Comparison of ENCODE assay signal across 9 cellular contexts in the genomic region with DNA sequence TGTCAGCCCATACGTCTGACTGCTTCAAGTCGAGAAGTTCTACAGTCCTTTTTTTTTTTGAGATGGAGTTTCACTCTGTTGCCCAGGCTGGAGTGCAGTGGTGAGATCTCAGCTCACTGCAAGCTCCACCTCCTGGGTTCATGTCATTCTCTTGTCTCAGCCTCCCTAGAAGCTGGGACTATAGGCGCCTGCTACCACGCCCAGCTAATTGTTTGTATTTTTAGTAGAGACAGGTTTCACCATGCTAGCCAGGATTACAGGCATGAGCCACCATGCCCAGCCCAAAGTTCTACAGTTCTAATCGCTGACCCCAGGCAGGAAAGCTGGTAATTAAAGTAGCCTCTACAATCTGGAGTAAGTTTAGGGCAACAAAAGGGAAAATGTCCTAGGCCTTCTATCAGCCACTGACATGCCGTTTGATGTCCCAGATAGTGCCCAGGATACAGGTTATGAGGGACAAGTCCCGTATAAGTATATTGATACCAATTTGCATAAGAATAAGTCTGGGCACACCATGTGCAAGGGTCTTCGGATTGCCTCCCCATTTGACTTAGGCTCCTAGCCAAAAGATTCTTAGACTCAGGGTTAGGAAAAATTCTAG.
DNase-seq lines count a peak whose midpoint lies in the region; ATAC-seq and TF ChIP-seq lines count a peak whose summit lies in the region.
"Had no signal": no experiment of that assay in that cellular context is flagged by ENCODE, and none has a peak within 500 bp of the region (broad histone marks: within the 10 kb centered on the region; RNA-seq: fewer than 3 reads in every experiment).

No MANE protein-coding gene starts in this region.

- no peak overlapping the region for H3K4me3 ChIP-seq in endodermal cell (ENCODE audit: low read length)

- H3K4me3 Mint-ChIP-seq in activated naive CD4-positive, alpha-beta T cell treated with anti-CD3 and anti-CD28 coated beads, Interleukin-2, amount 10 ng/mL, durations not matched to agents 7 days and 5 days = peak overlapping the region; percentile 89
- no peak overlapping the region for H3K4me3 Mint-ChIP-seq in endodermal cell

- H3K36me3 Mint-ChIP-seq in activated naive CD4-positive, alpha-beta T cell treated with anti-CD3 and anti-CD28 coated beads, Interleukin-2, amount 10 ng/mL, durations not matched to agents 7 days and 5 days = peaks cover 25% of the 10 kb centered on the region
- no peaks in the 10 kb centered on the region for H3K36me3 Mint-ChIP-seq in endodermal cell (ENCODE audit: low read depth)

- H3K9me3 ChIP-seq in endodermal cell (ENCODE audit: control insufficient read depth, low read length) = no peaks in the 10 kb centered on the region

- H3K27ac ChIP-seq in endodermal cell (ENCODE audit: low read depth, low read length) = no peak overlapping the region

- WGBS in endodermal cell (ENCODE audit: insufficient coverage in 1 of 2, insufficient read length in 1 of 2), 2 experiments = 94 to 97% methylated on average over 7 to 8 of the region's 8 CpGs

- peak; percentile 46 for ATAC-seq in HG02759 (IDR thresholded peaks at IDR 0.05; ENCODE audit: unreplicated experiment)

- peak overlapping the region; percentile 97 for H3K27ac Mint-ChIP-seq in activated naive CD4-positive, alpha-beta T cell treated with anti-CD3 and anti-CD28 coated beads, Interleukin-2, amount 10 ng/mL, durations not matched to agents 7 days and 5 days
- H3K27ac Mint-ChIP-seq in endodermal cell = no peak overlapping the region
- H3K27ac Mint-ChIP-seq: nephron had no signal

- TF ChIP-seq CTCF in endodermal cell (conservative IDR thresholded peaks at IDR 0.05) = no peak

- CTCF ChIA-PET in activated naive CD4-positive, alpha-beta T cell treated with anti-CD3 and anti-CD28 coated beads, Interleukin-2, amount 10 ng/mL, durations not matched to agents 7 days and 5 days (lab: Charles Lee) = no interaction called here

- H3K4me1 Mint-ChIP-seq in activated naive CD4-positive, alpha-beta T cell treated with anti-CD3 and anti-CD28 coated beads, Interleukin-2, amount 10 ng/mL, durations not matched to agents 7 days and 5 days = peaks cover 43% of the 10 kb centered on the region
- no peaks in the 10 kb centered on the region for H3K4me1 Mint-ChIP-seq in endodermal cell
- H3K4me1 Mint-ChIP-seq: nephron had no signal

- H3K27me3 ChIP-seq in endodermal cell (ENCODE audit: control insufficient read depth, insufficient read depth, low read length, poor library complexity, severe bottlenecking) = no peaks in the 10 kb centered on the region

- no peaks in the 10 kb centered on the region for H3K4me1 ChIP-seq in endodermal cell (ENCODE audit: control insufficient read depth, insufficient read depth, low read length)

- peaks cover 6% of the 10 kb centered on the region for H3K9me3 Mint-ChIP-seq in activated naive CD4-positive, alpha-beta T cell treated with anti-CD3 and anti-CD28 coated beads, Interleukin-2, amount 10 ng/mL, durations not matched to agents 7 days and 5 days
- peaks cover 26% of the 10 kb centered on the region for H3K9me3 Mint-ChIP-seq in endodermal cell

- no peaks in the 10 kb centered on the region for H3K36me3 ChIP-seq in endodermal cell (ENCODE audit: control insufficient read depth, insufficient read depth, low read length)

- H3K27me3 Mint-ChIP-seq in activated naive CD4-positive, alpha-beta T cell treated with anti-CD3 and anti-CD28 coated beads, Interleukin-2, amount 10 ng/mL, durations not matched to agents 7 days and 5 days = no peaks in the 10 kb centered on the region
- no peaks in the 10 kb centered on the region for H3K27me3 Mint-ChIP-seq in endodermal cell (ENCODE audit: insufficient read depth)

- peak; percentile 15 for DNase-seq in DMS53 (lab: John Stamatoyannopoulos, UW)
- DNase-seq in DMS53 treated with DMSO at 0.1 percent for 48 hours (lab: John Stamatoyannopoulos, UW; ENCODE audit: unreplicated experiment) = no peak
- peak; percentile 80 for DNase-seq in NCI-H748 treated with DMSO at 0.1 percent for 48 hours (lab: John Stamatoyannopoulos, UW)
- DNase-seq in activated naive CD4-positive, alpha-beta T cell treated with anti-CD3 and anti-CD28 coated beads, Interleukin-2, amount 10 ng/mL, durations not matched to agents 7 days and 5 days = peak; percentile 54
- DNase-seq in stimulated activated CD8-positive, alpha-beta memory T cell treated with anti-CD3 and anti-CD28 coated beads, Interleukin-4, amount 100 ng/mL, for 48 hours = peak; percentile 41
- no peak for DNase-seq in COLO829 (ENCODE audit: low spot score)
- DNase-seq in endodermal cell = no peak

- no peak overlapping the region for H3K9ac ChIP-seq in endodermal cell (ENCODE audit: extremely low read depth, low read length, poor library complexity, severe bottlenecking)

Comparison
In these comparisons a context has a peak if more than half of its experiments do, and no peak if none do; other contexts are left out.
1. DNase-seq: peak in DMS53 (single experiment), NCI-H748 treated with DMSO at 0.1 percent for 48 hours (single experiment), activated naive CD4-positive, alpha-beta T cell treated with anti-CD3 and anti-CD28 coated beads, Interleukin-2, amount 10 ng/mL, durations not matched to agents 7 days and 5 days (single experiment) and stimulated activated CD8-positive, alpha-beta memory T cell treated with anti-CD3 and anti-CD28 coated beads, Interleukin-4, amount 100 ng/mL, for 48 hours (single experiment); none in DMS53 treated with DMSO at 0.1 percent for 48 hours (single experiment), COLO829 (single experiment) and endodermal cell (single experiment).